Comparison of ENCODE assay signal across 1 cellular context in the genomic region with DNA sequence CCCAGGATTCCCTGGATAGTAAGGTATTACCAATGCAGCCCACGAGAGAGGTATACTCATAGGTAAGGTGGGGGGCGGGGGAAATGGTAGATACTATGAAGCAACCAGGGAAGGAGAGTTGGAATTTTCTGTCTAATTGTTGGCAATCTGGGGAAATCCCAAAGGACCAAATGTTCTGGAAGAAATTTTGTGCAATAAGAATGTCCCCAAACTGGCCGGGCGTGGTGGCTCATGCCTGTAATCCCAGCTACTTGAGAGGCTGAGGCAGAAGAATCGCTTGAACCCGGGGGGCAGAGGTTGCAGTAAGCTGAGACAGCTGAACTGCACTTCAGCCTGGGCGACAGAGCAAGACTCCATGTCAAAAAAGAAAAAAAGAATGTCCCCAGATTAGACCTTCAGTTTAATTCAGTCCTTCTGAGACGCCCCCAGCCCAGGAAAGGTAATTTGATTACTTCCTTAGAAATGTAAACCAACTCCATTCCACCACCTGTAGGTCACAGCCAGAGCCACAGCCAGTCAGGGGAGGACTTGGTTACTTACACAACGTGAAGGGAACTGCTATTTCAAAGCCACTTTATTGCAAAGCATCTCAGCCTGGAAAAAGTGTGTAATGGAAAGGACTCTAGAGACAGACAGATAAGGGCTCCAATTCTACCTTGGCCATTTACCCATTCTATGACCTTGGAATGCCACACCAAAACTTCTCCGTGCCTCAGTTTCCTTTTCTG.
TF ChIP-seq lines count a peak whose summit lies in the region.

No MANE protein-coding gene starts in this region.

TF ChIP-seq in GM23338, 12 proteins besides CTCF, POLR2A, EP300 and RAD21:
- TF ChIP-seq, protein P1, sequence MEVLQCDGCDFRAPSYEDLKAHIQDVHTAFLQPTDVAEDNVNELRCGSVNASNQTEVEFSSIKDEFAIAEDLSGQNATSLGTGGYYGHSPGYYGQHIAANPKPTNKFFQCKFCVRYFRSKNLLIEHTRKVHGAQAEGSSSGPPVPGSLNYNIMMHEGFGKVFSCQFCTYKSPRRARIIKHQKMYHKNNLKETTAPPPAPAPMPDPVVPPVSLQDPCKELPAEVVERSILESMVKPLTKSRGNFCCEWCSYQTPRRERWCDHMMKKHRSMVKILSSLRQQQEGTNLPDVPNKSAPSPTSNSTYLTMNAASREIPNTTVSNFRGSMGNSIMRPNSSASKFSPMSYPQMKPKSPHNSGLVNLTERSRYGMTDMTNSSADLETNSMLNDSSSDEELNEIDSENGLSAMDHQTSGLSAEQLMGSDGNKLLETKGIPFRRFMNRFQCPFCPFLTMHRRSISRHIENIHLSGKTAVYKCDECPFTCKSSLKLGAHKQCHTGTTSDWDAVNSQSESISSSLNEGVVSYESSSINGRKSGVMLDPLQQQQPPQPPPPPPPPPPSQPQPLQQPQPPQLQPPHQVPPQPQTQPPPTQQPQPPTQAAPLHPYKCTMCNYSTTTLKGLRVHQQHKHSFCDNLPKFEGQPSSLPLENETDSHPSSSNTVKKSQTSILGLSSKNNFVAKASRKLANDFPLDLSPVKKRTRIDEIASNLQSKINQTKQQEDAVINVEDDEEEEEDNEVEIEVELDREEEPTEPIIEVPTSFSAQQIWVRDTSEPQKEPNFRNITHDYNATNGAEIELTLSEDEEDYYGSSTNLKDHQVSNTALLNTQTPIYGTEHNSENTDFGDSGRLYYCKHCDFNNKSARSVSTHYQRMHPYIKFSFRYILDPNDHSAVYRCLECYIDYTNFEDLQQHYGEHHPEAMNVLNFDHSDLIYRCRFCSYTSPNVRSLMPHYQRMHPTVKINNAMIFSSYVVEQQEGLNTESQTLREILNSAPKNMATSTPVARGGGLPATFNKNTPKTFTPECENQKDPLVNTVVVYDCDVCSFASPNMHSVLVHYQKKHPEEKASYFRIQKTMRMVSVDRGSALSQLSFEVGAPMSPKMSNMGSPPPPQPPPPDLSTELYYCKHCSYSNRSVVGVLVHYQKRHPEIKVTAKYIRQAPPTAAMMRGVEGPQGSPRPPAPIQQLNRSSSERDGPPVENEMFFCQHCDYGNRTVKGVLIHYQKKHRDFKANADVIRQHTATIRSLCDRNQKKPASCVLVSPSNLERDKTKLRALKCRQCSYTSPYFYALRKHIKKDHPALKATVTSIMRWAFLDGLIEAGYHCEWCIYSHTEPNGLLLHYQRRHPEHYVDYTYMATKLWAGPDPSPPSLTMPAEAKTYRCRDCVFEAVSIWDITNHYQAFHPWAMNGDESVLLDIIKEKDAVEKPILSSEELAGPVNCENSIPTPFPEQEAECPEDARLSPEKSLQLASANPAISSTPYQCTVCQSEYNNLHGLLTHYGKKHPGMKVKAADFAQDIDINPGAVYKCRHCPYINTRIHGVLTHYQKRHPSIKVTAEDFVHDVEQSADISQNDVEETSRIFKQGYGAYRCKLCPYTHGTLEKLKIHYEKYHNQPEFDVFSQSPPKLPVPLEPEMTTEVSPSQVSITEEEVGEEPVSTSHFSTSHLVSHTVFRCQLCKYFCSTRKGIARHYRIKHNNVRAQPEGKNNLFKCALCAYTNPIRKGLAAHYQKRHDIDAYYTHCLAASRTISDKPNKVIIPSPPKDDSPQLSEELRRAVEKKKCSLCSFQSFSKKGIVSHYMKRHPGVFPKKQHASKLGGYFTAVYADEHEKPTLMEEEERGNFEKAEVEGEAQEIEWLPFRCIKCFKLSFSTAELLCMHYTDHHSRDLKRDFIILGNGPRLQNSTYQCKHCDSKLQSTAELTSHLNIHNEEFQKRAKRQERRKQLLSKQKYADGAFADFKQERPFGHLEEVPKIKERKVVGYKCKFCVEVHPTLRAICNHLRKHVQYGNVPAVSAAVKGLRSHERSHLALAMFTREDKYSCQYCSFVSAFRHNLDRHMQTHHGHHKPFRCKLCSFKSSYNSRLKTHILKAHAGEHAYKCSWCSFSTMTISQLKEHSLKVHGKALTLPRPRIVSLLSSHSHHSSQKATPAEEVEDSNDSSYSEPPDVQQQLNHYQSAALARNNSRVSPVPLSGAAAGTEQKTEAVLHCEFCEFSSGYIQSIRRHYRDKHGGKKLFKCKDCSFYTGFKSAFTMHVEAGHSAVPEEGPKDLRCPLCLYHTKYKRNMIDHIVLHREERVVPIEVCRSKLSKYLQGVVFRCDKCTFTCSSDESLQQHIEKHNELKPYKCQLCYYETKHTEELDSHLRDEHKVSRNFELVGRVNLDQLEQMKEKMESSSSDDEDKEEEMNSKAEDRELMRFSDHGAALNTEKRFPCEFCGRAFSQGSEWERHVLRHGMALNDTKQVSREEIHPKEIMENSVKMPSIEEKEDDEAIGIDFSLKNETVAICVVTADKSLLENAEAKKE (CRISPR knock-in tag; IDR thresholded peaks at IDR 0.05) = no peak
- no peak for TF ChIP-seq EZH2phosphoT487 (IDR thresholded peaks at IDR 0.05; ENCODE audit: unreplicated experiment)
- no peak for TF ChIP-seq ZNF114 (CRISPR knock-in tag; IDR thresholded peaks at IDR 0.05)
- TF ChIP-seq POLR2AphosphoS5 (IDR thresholded peaks at IDR 0.05; ENCODE audit: low read depth) = no peak
- TF ChIP-seq EZH2 (IDR thresholded peaks at IDR 0.05; ENCODE audit: low read depth, unreplicated experiment) = no peak
- TF ChIP-seq, protein P2, sequence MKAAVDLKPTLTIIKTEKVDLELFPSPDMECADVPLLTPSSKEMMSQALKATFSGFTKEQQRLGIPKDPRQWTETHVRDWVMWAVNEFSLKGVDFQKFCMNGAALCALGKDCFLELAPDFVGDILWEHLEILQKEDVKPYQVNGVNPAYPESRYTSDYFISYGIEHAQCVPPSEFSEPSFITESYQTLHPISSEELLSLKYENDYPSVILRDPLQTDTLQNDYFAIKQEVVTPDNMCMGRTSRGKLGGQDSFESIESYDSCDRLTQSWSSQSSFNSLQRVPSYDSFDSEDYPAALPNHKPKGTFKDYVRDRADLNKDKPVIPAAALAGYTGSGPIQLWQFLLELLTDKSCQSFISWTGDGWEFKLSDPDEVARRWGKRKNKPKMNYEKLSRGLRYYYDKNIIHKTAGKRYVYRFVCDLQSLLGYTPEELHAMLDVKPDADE (IDR thresholded peaks at IDR 0.05) = no peak
- no peak for TF ChIP-seq JUNB (IDR thresholded peaks at IDR 0.05; ENCODE audit: unreplicated experiment)
- TF ChIP-seq ZNF331 (CRISPR knock-in tag; IDR thresholded peaks at IDR 0.05; ENCODE audit: low read depth) = no peak
- TF ChIP-seq, protein P3, sequence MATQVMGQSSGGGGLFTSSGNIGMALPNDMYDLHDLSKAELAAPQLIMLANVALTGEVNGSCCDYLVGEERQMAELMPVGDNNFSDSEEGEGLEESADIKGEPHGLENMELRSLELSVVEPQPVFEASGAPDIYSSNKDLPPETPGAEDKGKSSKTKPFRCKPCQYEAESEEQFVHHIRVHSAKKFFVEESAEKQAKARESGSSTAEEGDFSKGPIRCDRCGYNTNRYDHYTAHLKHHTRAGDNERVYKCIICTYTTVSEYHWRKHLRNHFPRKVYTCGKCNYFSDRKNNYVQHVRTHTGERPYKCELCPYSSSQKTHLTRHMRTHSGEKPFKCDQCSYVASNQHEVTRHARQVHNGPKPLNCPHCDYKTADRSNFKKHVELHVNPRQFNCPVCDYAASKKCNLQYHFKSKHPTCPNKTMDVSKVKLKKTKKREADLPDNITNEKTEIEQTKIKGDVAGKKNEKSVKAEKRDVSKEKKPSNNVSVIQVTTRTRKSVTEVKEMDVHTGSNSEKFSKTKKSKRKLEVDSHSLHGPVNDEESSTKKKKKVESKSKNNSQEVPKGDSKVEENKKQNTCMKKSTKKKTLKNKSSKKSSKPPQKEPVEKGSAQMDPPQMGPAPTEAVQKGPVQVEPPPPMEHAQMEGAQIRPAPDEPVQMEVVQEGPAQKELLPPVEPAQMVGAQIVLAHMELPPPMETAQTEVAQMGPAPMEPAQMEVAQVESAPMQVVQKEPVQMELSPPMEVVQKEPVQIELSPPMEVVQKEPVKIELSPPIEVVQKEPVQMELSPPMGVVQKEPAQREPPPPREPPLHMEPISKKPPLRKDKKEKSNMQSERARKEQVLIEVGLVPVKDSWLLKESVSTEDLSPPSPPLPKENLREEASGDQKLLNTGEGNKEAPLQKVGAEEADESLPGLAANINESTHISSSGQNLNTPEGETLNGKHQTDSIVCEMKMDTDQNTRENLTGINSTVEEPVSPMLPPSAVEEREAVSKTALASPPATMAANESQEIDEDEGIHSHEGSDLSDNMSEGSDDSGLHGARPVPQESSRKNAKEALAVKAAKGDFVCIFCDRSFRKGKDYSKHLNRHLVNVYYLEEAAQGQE (IDR thresholded peaks at IDR 0.05; ENCODE audit: unreplicated experiment) = no peak
- TF ChIP-seq STAT1 (IDR thresholded peaks at IDR 0.05; ENCODE audit: unreplicated experiment) = no peak
- TF ChIP-seq NANOG (IDR thresholded peaks at IDR 0.05; ENCODE audit: borderline replicate concordance) = no peak
